ENCODE assay signal across 6 cellular contexts in the genomic region with DNA sequence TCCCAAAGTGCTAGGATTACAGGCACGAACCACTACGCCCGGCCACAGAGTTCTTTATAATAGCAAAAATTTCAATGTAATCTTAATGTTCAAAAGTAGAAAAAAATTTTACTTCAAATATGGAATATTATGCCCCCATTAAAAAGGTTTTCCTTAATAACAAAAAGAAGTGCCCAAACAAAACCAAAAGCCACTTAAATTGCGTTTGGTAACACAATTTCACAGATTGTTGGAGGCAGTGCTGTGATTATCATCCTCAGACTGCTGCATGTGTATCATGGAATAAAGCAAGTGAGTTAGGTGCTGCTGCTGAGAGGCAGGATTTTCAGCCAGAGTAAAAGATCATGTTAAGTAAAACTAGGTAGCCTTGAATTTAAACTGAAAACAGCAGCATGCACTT.
"Had no signal": no experiment of that assay in that cellular context is flagged by ENCODE, and none has a peak within 500 bp of the region (broad histone marks: within the 10 kb centered on the region; RNA-seq: fewer than 3 reads in every experiment).

No MANE protein-coding gene starts in this region.

- DNase-seq: IMR-90, KBM-7, KG1 had no signal

- H3K27ac ChIP-seq: KMS-11 had no signal

- ATAC-seq: HepG2, K562 had no signal

- H3K4me3 ChIP-seq: K562 had no signal
